In genomic region chr1:9910080-9910424, GRCh38 we compare ENCODE assay signal across 8 cellular contexts. TPM values are rescaled to one million over a fixed set of nuclear protein-coding genes. Genes with fewer than 3 reads are reported as not detected.
A peak's percentile ranks its signal among the peaks of the same experiment; 100 is the strongest.
DNase-seq lines count a peak whose midpoint lies in the region; ATAC-seq and TF ChIP-seq lines count a peak whose summit lies in the region.

Gene CTNNBIP1 (minus strand): TSS chr1:9910269. CDS start chr1:9872064, 38,205 bp downstream.

- CTCF ChIA-PET in AG04449 (lab: Yijun Ruan, JAX) = no interaction called here

- peak within 1 kb of the TSS; percentile 93 for H3K27ac ChIP-seq in cardiac muscle cell

- H3K36me3 ChIP-seq in cardiac muscle cell = no peaks in the 10 kb centered on the region

- no peak for TF ChIP-seq CTCF in AG04449 (IDR thresholded peaks at IDR 0.05; ENCODE audit: insufficient read depth, low read length, missing control alignments)
- no peak for TF ChIP-seq CTCF in WI38 (IDR thresholded peaks at IDR 0.05; ENCODE audit: low read depth, low read length)
- TF ChIP-seq CTCF in cardiac muscle cell (IDR thresholded peaks at IDR 0.05; ENCODE audit: low read depth, low read length) = no peak

- H3K27me3 ChIP-seq in cardiac muscle cell = no peaks in the 10 kb centered on the region

- POLR2A ChIA-PET in AG04449 (lab: Yijun Ruan, JAX) = interaction anchor here (1.2 kb wide), 1 partner anchor 33 kb away, joined by 5 read pairs; the partner anchor contains the start of genes LZIC and NMNAT1

- ATAC-seq in GM19035 (IDR thresholded peaks at IDR 0.05; ENCODE audit: unreplicated experiment) (peak; percentile 75), HG03280 (IDR thresholded peaks at IDR 0.05; ENCODE audit: unreplicated experiment) (peak; percentile 83)

- H3K4me3 ChIP-seq in AG04449 (ENCODE audit: low read depth, low read length) (peak within 1 kb of the TSS; percentile 75), WI38 (ENCODE audit: low read depth, low read length) (peak within 1 kb of the TSS; percentile 78), cardiac muscle cell (peak within 1 kb of the TSS; percentile 97)

- DNase-seq in AG04449 (ENCODE audit: low read depth, low spot score) (no peak), cardiac muscle cell (ENCODE audit: low read depth in 1 of 2, low spot score in 1 of 2) (no peak), pulmonary artery endothelial cell (ENCODE audit: low read depth, low spot score) (no peak), GDM1 (lab: John Stamatoyannopoulos, UW) (no peak), KBM-7 (no peak)

- in situ Hi-C loops in KBM-7 (cut with MboI; ENCODE audit: low pct_unique_long_range_greater_than_20kb, low sequenced_read_pairs) = no loop called here

- H3K9me3 ChIP-seq in cardiac muscle cell (ENCODE audit: low read depth) = no peaks in the 10 kb centered on the region

- peaks cover 18% of the 10 kb centered on the region for H3K4me1 ChIP-seq in cardiac muscle cell (ENCODE audit: low read depth)

RNA-seq across cellular contexts. Expression of gene CTNNBIP1, which starts in this region (rescaled TPM):
- total RNA-seq in cardiac muscle cell (122 and 124 TPM in 2 replicates), pulmonary artery endothelial cell (32.4 and 48.7 TPM in 2 replicates)
- 80.1 and 111 TPM in 2 replicates for polyA plus RNA-seq in cardiac muscle cell
